In genomic region chr3:153855772-153856171, GRCh38 we compare ENCODE assay signal across 16 cellular contexts.
DNase-seq lines count a peak whose midpoint lies in the region; ATAC-seq and TF ChIP-seq lines count a peak whose summit lies in the region.
"Had no signal": no experiment of that assay in that cellular context is flagged by ENCODE, and none has a peak within 500 bp of the region (broad histone marks: within the 10 kb centered on the region; RNA-seq: fewer than 3 reads in every experiment).

No MANE protein-coding gene starts in this region.

- no peak overlapping the region for H3K27ac ChIP-seq in OCI-LY7 (ENCODE audit: low read depth, low read length, poor library complexity, severe bottlenecking)
- H3K27ac ChIP-seq in Peyer's patch: no peak overlapping the region
- H3K27ac ChIP-seq: BLaER1 treated with 17β-estradiol and CSF1 and Interleukin-3, amounts not matched to agents 10 nM and 100 nM had no signal

- no peak for TF ChIP-seq POLR2A in Peyer's patch (IDR thresholded peaks at IDR 0.05)

- H3K27ac Mint-ChIP-seq in WTC11: no peak overlapping the region
- H3K27ac Mint-ChIP-seq: IgD-negative memory B cell; stimulated activated naive CD8-positive, alpha-beta T cell treated with anti-CD3 and anti-CD28 coated beads, Interleukin-15, Interleukin-2, amounts not matched to agents 100 ng/mL and 50 ng/mL, for 24 hours had no signal

- BruUV-seq in OCI-LY7 (replicated peaks; lab: Mats Ljungman, UMichigan): no TSS peak

- H3K4me3 ChIP-seq in OCI-LY7 (ENCODE audit: low read depth, low read length, poor library complexity, severe bottlenecking) (no peak overlapping the region), Peyer's patch (no peak overlapping the region)
- H3K4me3 ChIP-seq: BLaER1 treated with 17β-estradiol and CSF1 and Interleukin-3, amounts not matched to agents 10 nM and 100 nM had no signal

- CTCF ChIA-PET in WTC11 (lab: Charles Lee) (interaction anchor here (1.1 kb wide), 1 partner anchor 162 kb away, joined by 3 read pairs; no protein-coding TSS in a partner anchor), OCI-LY7 (lab: Charles Lee; ENCODE audit: unreplicated experiment) (no interaction called here)

- H3K4me2 ChIP-seq in OCI-LY7 (ENCODE audit: low read length): no peak overlapping the region
- H3K4me2 ChIP-seq: BLaER1 treated with 17β-estradiol and CSF1 and Interleukin-3, amounts not matched to agents 10 nM and 100 nM had no signal

- TF ChIP-seq CTCF in WTC11 (IDR thresholded peaks at IDR 0.05) (no peak), OCI-LY7 (conservative IDR thresholded peaks at IDR 0.05; ENCODE audit: low read length) (no peak), Peyer's patch (IDR thresholded peaks at IDR 0.05) (no peak)

- H3K36me3 Mint-ChIP-seq in WTC11: no peaks in the 10 kb centered on the region
- H3K36me3 Mint-ChIP-seq: IgD-negative memory B cell had no signal

- H3K4me1 Mint-ChIP-seq in WTC11: peaks cover 21% of the 10 kb centered on the region
- H3K4me1 Mint-ChIP-seq: IgD-negative memory B cell had no signal

- no peak overlapping the region for H3K4me3 Mint-ChIP-seq in WTC11
- H3K4me3 Mint-ChIP-seq: stimulated activated naive CD8-positive, alpha-beta T cell treated with anti-CD3 and anti-CD28 coated beads, Interleukin-15, Interleukin-2, amounts not matched to agents 100 ng/mL and 50 ng/mL, for 24 hours had no signal

- H3K9me3 ChIP-seq in OCI-LY7 (ENCODE audit: low read length) (no peaks in the 10 kb centered on the region), Peyer's patch (no peaks in the 10 kb centered on the region)
- H3K9me3 ChIP-seq: BLaER1 treated with 17β-estradiol and CSF1 and Interleukin-3, amounts not matched to agents 10 nM and 100 nM had no signal

- intact Hi-C loops in OCI-LY7 (cut with micrococcal nuclease; ENCODE audit: unreplicated experiment): no loop called here
- intact Hi-C loops in left ventricle myocardium superior (cut with micrococcal nuclease): no loop called here

- no peaks in the 10 kb centered on the region for H3K9me2 ChIP-seq in OCI-LY7 (ENCODE audit: insufficient read depth, low read length)

- H3K79me2 ChIP-seq in OCI-LY7 (ENCODE audit: insufficient read depth, low read depth, low read length): no peaks in the 10 kb centered on the region

- ATAC-seq in GM18498 (IDR thresholded peaks at IDR 0.05; ENCODE audit: unreplicated experiment): peak; percentile 90
- peak; percentile 80 for ATAC-seq in GM19397 (IDR thresholded peaks at IDR 0.05; ENCODE audit: unreplicated experiment)
- ATAC-seq in HG02840 (IDR thresholded peaks at IDR 0.05; ENCODE audit: low FRiP score, unreplicated experiment): peak; percentile 56
- peak; percentile 76 for ATAC-seq in WTC11
- ATAC-seq in left ventricle myocardium superior: no peak

- H3K36me3 ChIP-seq in OCI-LY7 (ENCODE audit: insufficient read depth, low read length) (no peaks in the 10 kb centered on the region), Peyer's patch (no peaks in the 10 kb centered on the region)
- H3K36me3 ChIP-seq: BLaER1 treated with 17β-estradiol and CSF1 and Interleukin-3, amounts not matched to agents 10 nM and 100 nM had no signal

- H3K27me3 Mint-ChIP-seq in WTC11 (ENCODE audit: low read depth): no peaks in the 10 kb centered on the region
- H3K27me3 Mint-ChIP-seq: stimulated activated naive CD8-positive, alpha-beta T cell treated with anti-CD3 and anti-CD28 coated beads, Interleukin-15, Interleukin-2, amounts not matched to agents 100 ng/mL and 50 ng/mL, for 24 hours had no signal

- H3K27me3 ChIP-seq in Peyer's patch: no peaks in the 10 kb centered on the region
- H3K27me3 ChIP-seq: BLaER1 treated with 17β-estradiol and CSF1 and Interleukin-3, amounts not matched to agents 10 nM and 100 nM had no signal

- POLR2A ChIA-PET in WTC11 (lab: Charles Lee) (no interaction called here), OCI-LY7 (lab: Charles Lee) (interaction anchor here (0.6 to 1.0 kb wide), 2 partner anchors 9 to 540 kb away, joined by 3 to 6 read pairs; no protein-coding TSS in a partner anchor)

- H3K4me1 ChIP-seq in OCI-LY7 (ENCODE audit: insufficient read depth, low read length, poor library complexity, severe bottlenecking): no peaks in the 10 kb centered on the region
- H3K4me1 ChIP-seq in Peyer's patch: no peaks in the 10 kb centered on the region
- H3K4me1 ChIP-seq: BLaER1 treated with 17β-estradiol and CSF1 and Interleukin-3, amounts not matched to agents 10 nM and 100 nM had no signal

- H2AFZ ChIP-seq in OCI-LY7 (ENCODE audit: low read length): no peak overlapping the region

- H4K20me1 ChIP-seq in OCI-LY7 (ENCODE audit: insufficient read depth, low read length): no peaks in the 10 kb centered on the region
- H4K20me1 ChIP-seq: BLaER1 treated with 17β-estradiol and CSF1 and Interleukin-3, amounts not matched to agents 10 nM and 100 nM had no signal

- DNase-seq in WTC11 (ENCODE audit: low spot score) (peak; percentile 16), OCI-LY7 (ENCODE audit: low spot score) (no peak), activated gamma-delta T cell treated with Interleukin-2 at 50 U/mL for 16 hours (no peak), Peyer's patch (no peak), left ventricle myocardium superior (no peak)
- DNase-seq: amniotic stem cell; cortex of kidney; NCI-H1436 treated with DMSO at 0.1 percent for 48 hours; NCI-H82; stimulated activated CD4-positive, alpha-beta T cell treated with anti-CD3 and anti-CD28 coated beads, Interleukin-4, amount 100 ng/mL, for 1 hour had no signal

- H3K9me3 Mint-ChIP-seq in WTC11: no peaks in the 10 kb centered on the region; the same call in 1 of the 2 replicates
- H3K9me3 Mint-ChIP-seq: IgD-negative memory B cell; stimulated activated naive CD8-positive, alpha-beta T cell treated with anti-CD3 and anti-CD28 coated beads, Interleukin-15, Interleukin-2, amounts not matched to agents 100 ng/mL and 50 ng/mL, for 24 hours had no signal

TF ChIP-seq in WTC11, 78 proteins besides CTCF, POLR2A, EP300 and RAD21 (continues in another document):
- TF ChIP-seq, protein P1, sequence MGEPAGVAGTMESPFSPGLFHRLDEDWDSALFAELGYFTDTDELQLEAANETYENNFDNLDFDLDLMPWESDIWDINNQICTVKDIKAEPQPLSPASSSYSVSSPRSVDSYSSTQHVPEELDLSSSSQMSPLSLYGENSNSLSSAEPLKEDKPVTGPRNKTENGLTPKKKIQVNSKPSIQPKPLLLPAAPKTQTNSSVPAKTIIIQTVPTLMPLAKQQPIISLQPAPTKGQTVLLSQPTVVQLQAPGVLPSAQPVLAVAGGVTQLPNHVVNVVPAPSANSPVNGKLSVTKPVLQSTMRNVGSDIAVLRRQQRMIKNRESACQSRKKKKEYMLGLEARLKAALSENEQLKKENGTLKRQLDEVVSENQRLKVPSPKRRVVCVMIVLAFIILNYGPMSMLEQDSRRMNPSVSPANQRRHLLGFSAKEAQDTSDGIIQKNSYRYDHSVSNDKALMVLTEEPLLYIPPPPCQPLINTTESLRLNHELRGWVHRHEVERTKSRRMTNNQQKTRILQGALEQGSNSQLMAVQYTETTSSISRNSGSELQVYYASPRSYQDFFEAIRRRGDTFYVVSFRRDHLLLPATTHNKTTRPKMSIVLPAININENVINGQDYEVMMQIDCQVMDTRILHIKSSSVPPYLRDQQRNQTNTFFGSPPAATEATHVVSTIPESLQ (CRISPR knock-in tag; IDR thresholded peaks at IDR 0.05): no peak
- TF ChIP-seq PRRX2 (CRISPR knock-in tag; IDR thresholded peaks at IDR 0.05): no peak
- TF ChIP-seq CBFB (CRISPR knock-in tag; IDR thresholded peaks at IDR 0.05; ENCODE audit: low read depth): no peak
- TF ChIP-seq GABPB1 (CRISPR knock-in tag; IDR thresholded peaks at IDR 0.05): no peak
- no peak for TF ChIP-seq HMGA2 (CRISPR knock-in tag; IDR thresholded peaks at IDR 0.05)
- no peak for TF ChIP-seq KAT7 (CRISPR knock-in tag; IDR thresholded peaks at IDR 0.05; ENCODE audit: borderline replicate concordance)
- no peak for TF ChIP-seq OVOL2 (CRISPR knock-in tag; IDR thresholded peaks at IDR 0.05; ENCODE audit: borderline replicate concordance)
- TF ChIP-seq, protein P2, sequence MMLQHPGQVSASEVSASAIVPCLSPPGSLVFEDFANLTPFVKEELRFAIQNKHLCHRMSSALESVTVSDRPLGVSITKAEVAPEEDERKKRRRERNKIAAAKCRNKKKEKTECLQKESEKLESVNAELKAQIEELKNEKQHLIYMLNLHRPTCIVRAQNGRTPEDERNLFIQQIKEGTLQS (CRISPR knock-in tag; conservative IDR thresholded peaks at IDR 0.05): no peak
- TF ChIP-seq STAT6 (CRISPR knock-in tag; conservative IDR thresholded peaks at IDR 0.05; ENCODE audit: low read depth): no peak
- TF ChIP-seq CREM (CRISPR knock-in tag; IDR thresholded peaks at IDR 0.05): no peak
- no peak for TF ChIP-seq ZNF232 (CRISPR knock-in tag; IDR thresholded peaks at IDR 0.05)
- TF ChIP-seq, protein P3, sequence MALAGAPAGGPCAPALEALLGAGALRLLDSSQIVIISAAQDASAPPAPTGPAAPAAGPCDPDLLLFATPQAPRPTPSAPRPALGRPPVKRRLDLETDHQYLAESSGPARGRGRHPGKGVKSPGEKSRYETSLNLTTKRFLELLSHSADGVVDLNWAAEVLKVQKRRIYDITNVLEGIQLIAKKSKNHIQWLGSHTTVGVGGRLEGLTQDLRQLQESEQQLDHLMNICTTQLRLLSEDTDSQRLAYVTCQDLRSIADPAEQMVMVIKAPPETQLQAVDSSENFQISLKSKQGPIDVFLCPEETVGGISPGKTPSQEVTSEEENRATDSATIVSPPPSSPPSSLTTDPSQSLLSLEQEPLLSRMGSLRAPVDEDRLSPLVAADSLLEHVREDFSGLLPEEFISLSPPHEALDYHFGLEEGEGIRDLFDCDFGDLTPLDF (CRISPR knock-in tag; IDR thresholded peaks at IDR 0.05): no peak
- no peak for TF ChIP-seq NFYB (CRISPR knock-in tag; conservative IDR thresholded peaks at IDR 0.05; ENCODE audit: low read depth)
